Comparison of ENCODE assay signal across 1 cellular context in the genomic region with DNA sequence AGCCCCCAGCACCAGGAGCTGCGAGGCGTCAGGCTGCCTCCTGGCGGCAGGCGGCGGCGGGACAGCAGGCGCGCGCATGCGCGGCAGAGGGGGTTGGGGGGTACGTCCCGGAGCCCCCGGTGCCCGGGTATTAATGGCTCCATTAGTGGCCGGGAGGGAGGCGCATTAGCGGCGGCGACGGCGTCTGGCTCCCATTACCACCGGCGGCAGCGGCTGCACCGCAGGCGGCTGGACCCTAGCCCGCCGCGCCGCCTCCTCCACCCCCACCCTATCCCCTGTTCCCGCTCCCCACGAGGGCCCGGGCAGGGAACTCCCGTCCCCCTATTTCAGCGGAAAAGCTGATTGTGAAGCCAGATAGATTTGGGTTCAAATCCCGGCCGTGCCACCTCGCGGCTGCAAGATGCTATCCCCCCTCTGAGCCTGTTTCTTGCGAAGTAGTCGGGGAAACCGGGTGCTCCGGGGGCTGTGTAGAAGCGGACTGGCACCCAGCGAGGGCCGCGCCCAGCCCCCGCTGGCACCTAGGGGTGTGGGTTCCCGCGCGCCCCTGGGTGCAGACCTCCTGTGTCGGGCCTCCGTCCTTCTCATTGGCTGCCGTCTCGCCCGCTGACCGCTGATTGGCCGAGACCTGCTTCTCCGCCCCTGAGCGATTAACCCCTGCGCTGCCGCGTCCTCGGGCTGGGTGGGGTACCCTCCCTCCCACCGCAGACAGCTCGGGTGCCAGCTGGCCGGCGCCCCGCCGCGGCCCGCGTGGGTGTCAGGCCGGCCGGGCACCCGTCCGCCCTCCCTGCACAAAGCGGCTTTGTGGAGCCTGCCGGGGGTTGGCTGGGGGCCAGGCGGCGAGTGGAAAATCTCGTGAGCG.
TF ChIP-seq lines count a peak whose summit lies in the region.

No MANE protein-coding gene starts in this region.

TF ChIP-seq in A549, 52 proteins besides CTCF, POLR2A, EP300 and RAD21 (continued from another document):
- TF ChIP-seq RCOR1 (IDR thresholded peaks at IDR 0.05; ENCODE audit: low read depth, low read length) (no peak), MYC (IDR thresholded peaks at IDR 0.05; ENCODE audit: borderline replicate concordance, low read length) (peak; percentile 38; the same call in 1 of the 2 replicates), TP53 (CRISPR knock-in tag; IDR thresholded peaks at IDR 0.05) (peak; percentile 87; the same call in 1 of the 2 replicates), CBX8 (IDR thresholded peaks at IDR 0.05) (no peak), CHD2 (IDR thresholded peaks at IDR 0.05; ENCODE audit: low read length, partially characterized antibody) (no peak), RFX5 (IDR thresholded peaks at IDR 0.05) (peak; percentile 86), EHF (CRISPR knock-in tag; IDR thresholded peaks at IDR 0.05) (no peak), RARB (CRISPR knock-in tag; IDR thresholded peaks at IDR 0.05) (peak; percentile 81), JUN (IDR thresholded peaks at IDR 0.05) (peak; percentile 45 to 91; a peak in 3 of 5 replicates), MAZ (IDR thresholded peaks at IDR 0.05; ENCODE audit: borderline replicate concordance, low read depth, low read length) (peak; percentile 76; the same call in 1 of the 2 replicates), SMC3 (IDR thresholded peaks at IDR 0.05) (peak; percentile 82), FOSL2 (IDR thresholded peaks at IDR 0.05) (no peak), FOSL2 (CRISPR knock-in tag; IDR thresholded peaks at IDR 0.05) (0 out of 2 replicates have a peak, but pooled peaks have one; percentile 7), PHF8 (IDR thresholded peaks at IDR 0.05; ENCODE audit: borderline replicate concordance, low read depth) (no peak), GATA3 (IDR thresholded peaks at IDR 0.05; ENCODE audit: borderline replicate concordance) (peak; percentile 56), HDAC2 (IDR thresholded peaks at IDR 0.05) (peak; percentile 11; the same call in 1 of the 2 replicates), TFCP2L1 (CRISPR knock-in tag; IDR thresholded peaks at IDR 0.05) (peak; percentile 90)
- TF ChIP-seq, protein P1, sequence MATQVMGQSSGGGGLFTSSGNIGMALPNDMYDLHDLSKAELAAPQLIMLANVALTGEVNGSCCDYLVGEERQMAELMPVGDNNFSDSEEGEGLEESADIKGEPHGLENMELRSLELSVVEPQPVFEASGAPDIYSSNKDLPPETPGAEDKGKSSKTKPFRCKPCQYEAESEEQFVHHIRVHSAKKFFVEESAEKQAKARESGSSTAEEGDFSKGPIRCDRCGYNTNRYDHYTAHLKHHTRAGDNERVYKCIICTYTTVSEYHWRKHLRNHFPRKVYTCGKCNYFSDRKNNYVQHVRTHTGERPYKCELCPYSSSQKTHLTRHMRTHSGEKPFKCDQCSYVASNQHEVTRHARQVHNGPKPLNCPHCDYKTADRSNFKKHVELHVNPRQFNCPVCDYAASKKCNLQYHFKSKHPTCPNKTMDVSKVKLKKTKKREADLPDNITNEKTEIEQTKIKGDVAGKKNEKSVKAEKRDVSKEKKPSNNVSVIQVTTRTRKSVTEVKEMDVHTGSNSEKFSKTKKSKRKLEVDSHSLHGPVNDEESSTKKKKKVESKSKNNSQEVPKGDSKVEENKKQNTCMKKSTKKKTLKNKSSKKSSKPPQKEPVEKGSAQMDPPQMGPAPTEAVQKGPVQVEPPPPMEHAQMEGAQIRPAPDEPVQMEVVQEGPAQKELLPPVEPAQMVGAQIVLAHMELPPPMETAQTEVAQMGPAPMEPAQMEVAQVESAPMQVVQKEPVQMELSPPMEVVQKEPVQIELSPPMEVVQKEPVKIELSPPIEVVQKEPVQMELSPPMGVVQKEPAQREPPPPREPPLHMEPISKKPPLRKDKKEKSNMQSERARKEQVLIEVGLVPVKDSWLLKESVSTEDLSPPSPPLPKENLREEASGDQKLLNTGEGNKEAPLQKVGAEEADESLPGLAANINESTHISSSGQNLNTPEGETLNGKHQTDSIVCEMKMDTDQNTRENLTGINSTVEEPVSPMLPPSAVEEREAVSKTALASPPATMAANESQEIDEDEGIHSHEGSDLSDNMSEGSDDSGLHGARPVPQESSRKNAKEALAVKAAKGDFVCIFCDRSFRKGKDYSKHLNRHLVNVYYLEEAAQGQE (IDR thresholded peaks at IDR 0.05), result peak; percentile 46
- TF ChIP-seq, protein P2, sequence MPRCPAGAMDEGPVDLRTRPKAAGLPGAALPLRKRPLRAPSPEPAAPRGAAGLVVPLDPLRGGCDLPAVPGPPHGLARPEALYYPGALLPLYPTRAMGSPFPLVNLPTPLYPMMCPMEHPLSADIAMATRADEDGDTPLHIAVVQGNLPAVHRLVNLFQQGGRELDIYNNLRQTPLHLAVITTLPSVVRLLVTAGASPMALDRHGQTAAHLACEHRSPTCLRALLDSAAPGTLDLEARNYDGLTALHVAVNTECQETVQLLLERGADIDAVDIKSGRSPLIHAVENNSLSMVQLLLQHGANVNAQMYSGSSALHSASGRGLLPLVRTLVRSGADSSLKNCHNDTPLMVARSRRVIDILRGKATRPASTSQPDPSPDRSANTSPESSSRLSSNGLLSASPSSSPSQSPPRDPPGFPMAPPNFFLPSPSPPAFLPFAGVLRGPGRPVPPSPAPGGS (IDR thresholded peaks at IDR 0.05), result peak; percentile 83
- TF ChIP-seq, protein P3, sequence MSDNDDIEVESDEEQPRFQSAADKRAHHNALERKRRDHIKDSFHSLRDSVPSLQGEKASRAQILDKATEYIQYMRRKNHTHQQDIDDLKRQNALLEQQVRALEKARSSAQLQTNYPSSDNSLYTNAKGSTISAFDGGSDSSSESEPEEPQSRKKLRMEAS (IDR thresholded peaks at IDR 0.05), result peak; percentile 95
- TF ChIP-seq, protein P4, sequence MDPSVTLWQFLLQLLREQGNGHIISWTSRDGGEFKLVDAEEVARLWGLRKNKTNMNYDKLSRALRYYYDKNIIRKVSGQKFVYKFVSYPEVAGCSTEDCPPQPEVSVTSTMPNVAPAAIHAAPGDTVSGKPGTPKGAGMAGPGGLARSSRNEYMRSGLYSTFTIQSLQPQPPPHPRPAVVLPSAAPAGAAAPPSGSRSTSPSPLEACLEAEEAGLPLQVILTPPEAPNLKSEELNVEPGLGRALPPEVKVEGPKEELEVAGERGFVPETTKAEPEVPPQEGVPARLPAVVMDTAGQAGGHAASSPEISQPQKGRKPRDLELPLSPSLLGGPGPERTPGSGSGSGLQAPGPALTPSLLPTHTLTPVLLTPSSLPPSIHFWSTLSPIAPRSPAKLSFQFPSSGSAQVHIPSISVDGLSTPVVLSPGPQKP (IDR thresholded peaks at IDR 0.05; ENCODE audit: low read depth, low read length), result no peak
- TF ChIP-seq, protein P5, sequence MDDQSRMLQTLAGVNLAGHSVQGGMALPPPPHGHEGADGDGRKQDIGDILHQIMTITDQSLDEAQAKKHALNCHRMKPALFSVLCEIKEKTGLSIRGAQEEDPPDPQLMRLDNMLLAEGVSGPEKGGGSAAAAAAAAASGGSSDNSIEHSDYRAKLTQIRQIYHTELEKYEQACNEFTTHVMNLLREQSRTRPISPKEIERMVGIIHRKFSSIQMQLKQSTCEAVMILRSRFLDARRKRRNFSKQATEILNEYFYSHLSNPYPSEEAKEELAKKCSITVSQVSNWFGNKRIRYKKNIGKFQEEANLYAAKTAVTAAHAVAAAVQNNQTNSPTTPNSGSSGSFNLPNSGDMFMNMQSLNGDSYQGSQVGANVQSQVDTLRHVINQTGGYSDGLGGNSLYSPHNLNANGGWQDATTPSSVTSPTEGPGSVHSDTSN (IDR thresholded peaks at IDR 0.05), result peak; percentile 62
- TF ChIP-seq, protein P6, sequence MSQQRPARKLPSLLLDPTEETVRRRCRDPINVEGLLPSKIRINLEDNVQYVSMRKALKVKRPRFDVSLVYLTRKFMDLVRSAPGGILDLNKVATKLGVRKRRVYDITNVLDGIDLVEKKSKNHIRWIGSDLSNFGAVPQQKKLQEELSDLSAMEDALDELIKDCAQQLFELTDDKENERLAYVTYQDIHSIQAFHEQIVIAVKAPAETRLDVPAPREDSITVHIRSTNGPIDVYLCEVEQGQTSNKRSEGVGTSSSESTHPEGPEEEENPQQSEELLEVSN (IDR thresholded peaks at IDR 0.05; ENCODE audit: borderline replicate concordance, low read depth), result peak; percentile 94
